ENCODE assay signal across 1 cellular context in genomic region chr20:58389324-58389967, GRCh38.
TF ChIP-seq lines count a peak whose summit lies in the region.

No MANE protein-coding gene starts in this region.

TF ChIP-seq in HepG2, 621 proteins besides CTCF, POLR2A, EP300 and RAD21 (continued from another document and continues in another):
- 0 out of 2 replicates have a peak, but pooled peaks have one; percentile 74 for TF ChIP-seq CREB3 (CRISPR knock-in tag; IDR thresholded peaks at IDR 0.05)
- no peak for TF ChIP-seq TAF15 (IDR thresholded peaks at IDR 0.05; ENCODE audit: low read depth, low read length, poor library complexity, severe bottlenecking)
- no peak for TF ChIP-seq SP5 (CRISPR knock-in tag; IDR thresholded peaks at IDR 0.05; ENCODE audit: borderline replicate concordance, low read depth)
- no peak for TF ChIP-seq AHR (CRISPR knock-in tag; IDR thresholded peaks at IDR 0.05)
- no peak for TF ChIP-seq ZNF256 (CRISPR knock-in tag; conservative IDR thresholded peaks at IDR 0.05)
- TF ChIP-seq ZNF280B (CRISPR knock-in tag; IDR thresholded peaks at IDR 0.05; ENCODE audit: borderline replicate concordance), result peak; percentile 41; the same call in 1 of the 2 replicates
- no peak for TF ChIP-seq ZBTB33 (CRISPR knock-in tag; IDR thresholded peaks at IDR 0.05)
- 0 out of 2 replicates have a peak, but pooled peaks have one; percentile 22 for TF ChIP-seq ZMYM3 (CRISPR knock-in tag; IDR thresholded peaks at IDR 0.05)
- peak; percentile 68 for TF ChIP-seq POLR2G (IDR thresholded peaks at IDR 0.05; ENCODE audit: low read depth, low read length)
- no peak for TF ChIP-seq ZNF143 (CRISPR knock-in tag; IDR thresholded peaks at IDR 0.05)
- no peak for TF ChIP-seq ZFP36 (IDR thresholded peaks at IDR 0.05; ENCODE audit: borderline replicate concordance, low read depth, low read length, partially characterized antibody)
- peak; percentile 95 for TF ChIP-seq GMEB1 (CRISPR knock-in tag; IDR thresholded peaks at IDR 0.05; ENCODE audit: borderline replicate concordance)
- peak; percentile 70 for TF ChIP-seq ZFP91 (CRISPR knock-in tag; IDR thresholded peaks at IDR 0.05; ENCODE audit: borderline replicate concordance)
- no peak for TF ChIP-seq JUNB (CRISPR knock-in tag; IDR thresholded peaks at IDR 0.05; ENCODE audit: borderline replicate concordance)
- TF ChIP-seq ZNF329 (CRISPR knock-in tag; IDR thresholded peaks at IDR 0.05; ENCODE audit: low read depth), result peak; percentile 89; the same call in 1 of the 2 replicates
- 0 out of 2 replicates have a peak, but pooled peaks have one; percentile 71 for TF ChIP-seq BCL3 (CRISPR knock-in tag; IDR thresholded peaks at IDR 0.05)
- TF ChIP-seq CC2D1A (CRISPR knock-in tag; IDR thresholded peaks at IDR 0.05), result no peak
- TF ChIP-seq ATM (IDR thresholded peaks at IDR 0.05; ENCODE audit: borderline replicate concordance), result no peak
- TF ChIP-seq IRX3 (CRISPR knock-in tag; IDR thresholded peaks at IDR 0.05; ENCODE audit: borderline replicate concordance, low read depth), result 0 out of 2 replicates have a peak, but pooled peaks have one; percentile 2
- TF ChIP-seq ZNF883 (CRISPR knock-in tag; IDR thresholded peaks at IDR 0.05; ENCODE audit: not compliant biosample characterization), result peak; percentile 83
- TF ChIP-seq ZNF737 (CRISPR knock-in tag; IDR thresholded peaks at IDR 0.05; ENCODE audit: borderline replicate concordance), result no peak; the same call in 1 of the 2 replicates
- peak; percentile 55; the same call in 1 of the 2 replicates for TF ChIP-seq THAP7 (CRISPR knock-in tag; IDR thresholded peaks at IDR 0.05)
- 0 out of 2 replicates have a peak, but pooled peaks have one; percentile 95 for TF ChIP-seq FOXO4 (CRISPR knock-in tag; conservative IDR thresholded peaks at IDR 0.05)
- TF ChIP-seq ZNF253 (CRISPR knock-in tag; IDR thresholded peaks at IDR 0.05; ENCODE audit: borderline replicate concordance), result peak; percentile 78; the same call in 1 of the 2 replicates
- TF ChIP-seq SMARCE1 (IDR thresholded peaks at IDR 0.05; ENCODE audit: borderline replicate concordance), result no peak
- no peak for TF ChIP-seq E2F5 (CRISPR knock-in tag; conservative IDR thresholded peaks at IDR 0.05)
- TF ChIP-seq ZSCAN31 (CRISPR knock-in tag; IDR thresholded peaks at IDR 0.05; ENCODE audit: low read depth), result peak; percentile 81
- peak; percentile 28 for TF ChIP-seq KDM2A (CRISPR knock-in tag; IDR thresholded peaks at IDR 0.05; ENCODE audit: borderline replicate concordance, low read depth)
- TF ChIP-seq NFKBIZ (CRISPR knock-in tag; IDR thresholded peaks at IDR 0.05), result no peak
- TF ChIP-seq TMF1 (CRISPR knock-in tag; IDR thresholded peaks at IDR 0.05; ENCODE audit: low read depth), result peak; percentile 16; the same call in 1 of the 2 replicates
- peak; percentile 88 for TF ChIP-seq ZFX (CRISPR knock-in tag; IDR thresholded peaks at IDR 0.05; ENCODE audit: low read depth)
- TF ChIP-seq ASH2L (IDR thresholded peaks at IDR 0.05; ENCODE audit: insufficient read length, low read depth, low read length), result peak; percentile 96
- no peak for TF ChIP-seq ZBTB3 (CRISPR knock-in tag; IDR thresholded peaks at IDR 0.05; ENCODE audit: borderline replicate concordance, low read depth)
- no peak for TF ChIP-seq ZSCAN30 (CRISPR knock-in tag; IDR thresholded peaks at IDR 0.05)
- no peak for TF ChIP-seq SOX13 (IDR thresholded peaks at IDR 0.05)
- no peak; a peak in 1 of 4 replicates for TF ChIP-seq SOX13 (CRISPR knock-in tag; conservative IDR thresholded peaks at IDR 0.05 in 1 of 2, IDR thresholded peaks at IDR 0.05 in 1 of 2)
- TF ChIP-seq MIER2 (CRISPR knock-in tag; IDR thresholded peaks at IDR 0.05), result no peak
- TF ChIP-seq KDM3A (CRISPR knock-in tag; IDR thresholded peaks at IDR 0.05; ENCODE audit: low read depth), result 0 out of 2 replicates have a peak, but pooled peaks have one; percentile 11
- TF ChIP-seq ZNF138 (CRISPR knock-in tag; IDR thresholded peaks at IDR 0.05; ENCODE audit: low read depth), result no peak
- TF ChIP-seq GMEB2 (CRISPR knock-in tag; IDR thresholded peaks at IDR 0.05; ENCODE audit: low read depth), result no peak; the same call in 1 of the 2 replicates
- no peak for TF ChIP-seq ZFP37 (CRISPR knock-in tag; IDR thresholded peaks at IDR 0.05; ENCODE audit: borderline replicate concordance)
- TF ChIP-seq FLYWCH1 (CRISPR knock-in tag; IDR thresholded peaks at IDR 0.05), result no peak
